Comparison of ENCODE assay signal across 8 cellular contexts in the genomic region with DNA sequence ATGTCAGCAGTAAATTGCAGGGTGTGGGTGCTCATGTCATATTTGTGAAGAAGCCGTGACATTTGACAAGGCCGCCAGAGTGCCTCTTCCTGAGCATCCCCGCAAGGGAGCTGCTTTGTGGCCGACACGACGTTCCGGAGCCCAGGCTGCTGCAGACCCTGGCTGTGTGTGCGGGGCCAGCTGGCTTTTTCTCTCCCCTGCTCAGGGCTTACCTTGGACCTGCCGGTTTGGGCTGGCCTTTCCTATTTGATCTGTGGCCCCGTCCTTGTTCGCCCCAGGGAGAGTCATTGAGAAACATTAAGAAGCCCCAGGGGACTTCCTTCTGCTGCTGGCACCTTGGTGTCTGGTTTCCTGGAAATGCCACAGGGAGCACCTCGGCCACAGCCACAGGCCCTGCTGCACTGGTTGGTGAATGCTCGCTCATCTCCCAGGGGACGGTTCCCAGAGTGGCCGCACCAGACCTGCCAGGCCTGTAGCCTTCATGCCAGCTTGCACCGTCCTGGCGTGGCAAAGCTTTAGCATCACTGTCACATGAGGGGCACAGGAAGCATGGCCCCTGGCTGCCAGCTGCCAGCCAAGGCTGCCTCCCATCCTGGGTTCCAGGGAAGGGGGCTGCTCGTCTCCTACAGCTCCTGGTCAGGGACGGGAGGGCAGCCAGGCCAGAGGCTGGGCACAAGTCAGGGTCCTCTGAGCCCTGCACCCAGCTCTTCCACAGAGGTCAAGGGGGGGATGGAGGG. TPM values are rescaled to one million over a fixed set of nuclear protein-coding genes. Genes with fewer than 3 reads are reported as not detected.
DNase-seq lines count a peak whose midpoint lies in the region; ATAC-seq lines count a peak whose summit lies in the region.

No MANE protein-coding gene starts in this region.

- peak overlapping the region; percentile 99 for H3K27ac Mint-ChIP-seq in activated naive CD4-positive, alpha-beta T cell treated with anti-CD3 and anti-CD28 coated beads for 36 hours

- ATAC-seq in HG02840 (IDR thresholded peaks at IDR 0.05; ENCODE audit: low FRiP score, unreplicated experiment) = no peak

- peaks cover 84% of the 10 kb centered on the region for H3K36me3 ChIP-seq in BLaER1
- H3K36me3 ChIP-seq in muscle layer of colon (ENCODE audit: insufficient read depth, low read length) = no peaks in the 10 kb centered on the region

- peaks cover 81% of the 10 kb centered on the region for H3K4me1 Mint-ChIP-seq in activated naive CD4-positive, alpha-beta T cell treated with anti-CD3 and anti-CD28 coated beads for 36 hours (ENCODE audit: low read depth)

- H3K27me3 ChIP-seq in BLaER1 = no peaks in the 10 kb centered on the region
- H3K27me3 ChIP-seq in muscle layer of colon (ENCODE audit: control insufficient read depth in 1 of 2, insufficient read depth in 2 of 2, low read length in 2 of 2) = no peaks in the 10 kb centered on the region

- H3K36me3 Mint-ChIP-seq in activated naive CD4-positive, alpha-beta T cell treated with anti-CD3 and anti-CD28 coated beads for 36 hours (ENCODE audit: low read depth) = peaks cover 67% of the 10 kb centered on the region

- H3K4me3 Mint-ChIP-seq in activated naive CD4-positive, alpha-beta T cell treated with anti-CD3 and anti-CD28 coated beads for 36 hours = peak overlapping the region; percentile 86

- H3K4me3 ChIP-seq in BLaER1 (peak overlapping the region; percentile 99), muscle layer of colon (ENCODE audit: low read depth in 1 of 2, low read length in 2 of 2) (no peak overlapping the region)

- CTCF ChIA-PET in activated naive CD4-positive, alpha-beta T cell treated with anti-CD3 and anti-CD28 coated beads for 36 hours (lab: Charles Lee) = interaction anchor here (1.9 to 4.1 kb wide), 5 partner anchors 9 to 80 kb away, joined by 8 to 25 read pairs (median 10); a partner anchor contains a TSS

- H3K9me3 Mint-ChIP-seq in activated naive CD4-positive, alpha-beta T cell treated with anti-CD3 and anti-CD28 coated beads for 36 hours = no peaks in the 10 kb centered on the region

- H3K4me1 ChIP-seq in BLaER1 (peaks cover 82% of the 10 kb centered on the region), muscle layer of colon (ENCODE audit: insufficient read depth, low read length) (peaks cover 80% of the 10 kb centered on the region)

- H3K9ac ChIP-seq in BLaER1 = peak overlapping the region; percentile 100
- H3K9ac ChIP-seq in muscle layer of colon (ENCODE audit: low read length) = no peak overlapping the region

- H3K27ac ChIP-seq in BLaER1 = peak overlapping the region; percentile 100
- peak overlapping the region; percentile 1 for H3K27ac ChIP-seq in muscle layer of colon (ENCODE audit: low read depth, low read length)

- intact Hi-C loops in activated naive CD4-positive, alpha-beta T cell treated with anti-CD3 and anti-CD28 coated beads for 36 hours (cut with micrococcal nuclease) = no loop called here

- H3K4me2 ChIP-seq in BLaER1 = peak overlapping the region; percentile 99

- H3K27me3 Mint-ChIP-seq in activated naive CD4-positive, alpha-beta T cell treated with anti-CD3 and anti-CD28 coated beads for 36 hours (ENCODE audit: low read depth) = no peaks in the 10 kb centered on the region

- H3K9me3 ChIP-seq in BLaER1 (no peaks in the 10 kb centered on the region), muscle layer of colon (ENCODE audit: low read length) (no peaks in the 10 kb centered on the region)

- peak; percentile 52 for DNase-seq in NAMALWA (ENCODE audit: low spot score)
- DNase-seq in activated naive CD4-positive, alpha-beta T cell treated with anti-CD3 and anti-CD28 coated beads for 36 hours = peak; percentile 89
- DNase-seq in DMS79 treated with DMSO at 0.1 percent for 48 hours (lab: John Stamatoyannopoulos, UW) = no peak
- DNase-seq in ureter (ENCODE audit: low spot score) = no peak
- no peak for DNase-seq in DMS 273 (lab: John Stamatoyannopoulos, UW; ENCODE audit: unreplicated experiment)

- H4K20me1 ChIP-seq in BLaER1 = peaks cover 33% of the 10 kb centered on the region

RNA-seq across cellular contexts. Expression of a gene that starts 5.4 kb away (rescaled TPM):
- 100 to 1,000 TPM; 293 to 295 TPM for total RNA-seq in activated naive CD4-positive, alpha-beta T cell treated with anti-CD3 and anti-CD28 coated beads for 36 hours
- total RNA-seq in ureter = 75.9 TPM

RNA-seq across cellular contexts. Expression of a gene that starts 17.4 kb away (rescaled TPM):
- 10 to 100 TPM; 56.2 to 61.9 TPM for total RNA-seq in activated naive CD4-positive, alpha-beta T cell treated with anti-CD3 and anti-CD28 coated beads for 36 hours
- total RNA-seq in ureter = 110 TPM

RNA-seq across cellular contexts. Expression of a gene that starts 31.6 kb away (rescaled TPM):
- total RNA-seq in activated naive CD4-positive, alpha-beta T cell treated with anti-CD3 and anti-CD28 coated beads for 36 hours = 1 to 10 TPM; 4.1 to 5.4 TPM
- 258 TPM for total RNA-seq in ureter

Comparison
In these comparisons a context has a peak if more than half of its experiments do, and no peak if none do; other contexts are left out.
1. DNase-seq: peak in NAMALWA (single experiment) and activated naive CD4-positive, alpha-beta T cell treated with anti-CD3 and anti-CD28 coated beads for 36 hours (single experiment); none in DMS79 treated with DMSO at 0.1 percent for 48 hours (single experiment), ureter (single experiment) and DMS 273 (single experiment).
2. RNA of a gene that starts 31.6 kb away (total RNA-seq): 258 TPM in ureter (single experiment); 4.1 to 5.4 TPM in activated naive CD4-positive, alpha-beta T cell treated with anti-CD3 and anti-CD28 coated beads for 36 hours; every median in the first group is over 10 times any median in the second.